1 cellular context compared by ENCODE assay signal in the genomic region with DNA sequence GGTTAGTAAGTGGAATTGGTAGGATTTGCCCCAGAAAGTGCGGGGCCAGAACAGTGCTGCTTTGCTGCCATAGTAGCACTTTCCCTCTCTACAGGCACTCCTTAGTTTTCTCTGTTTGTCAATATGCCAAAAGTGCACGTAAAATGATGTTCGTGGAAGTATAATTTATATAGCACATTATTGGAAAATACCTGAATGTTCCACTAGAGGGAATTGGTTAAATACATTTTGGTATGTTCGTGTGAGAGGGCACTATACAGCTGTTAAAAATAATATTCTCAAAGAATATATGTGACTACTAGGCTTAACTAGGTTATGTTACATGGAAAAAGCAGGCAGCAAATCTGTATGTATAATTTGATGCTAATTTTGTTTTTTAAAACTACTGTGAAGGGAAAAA.
TF ChIP-seq lines count a peak whose summit lies in the region.

No MANE protein-coding gene starts in this region.

TF ChIP-seq in SK-N-SH, 30 proteins besides CTCF, POLR2A, EP300 and RAD21 (continued from another document):
- TF ChIP-seq, protein P1, sequence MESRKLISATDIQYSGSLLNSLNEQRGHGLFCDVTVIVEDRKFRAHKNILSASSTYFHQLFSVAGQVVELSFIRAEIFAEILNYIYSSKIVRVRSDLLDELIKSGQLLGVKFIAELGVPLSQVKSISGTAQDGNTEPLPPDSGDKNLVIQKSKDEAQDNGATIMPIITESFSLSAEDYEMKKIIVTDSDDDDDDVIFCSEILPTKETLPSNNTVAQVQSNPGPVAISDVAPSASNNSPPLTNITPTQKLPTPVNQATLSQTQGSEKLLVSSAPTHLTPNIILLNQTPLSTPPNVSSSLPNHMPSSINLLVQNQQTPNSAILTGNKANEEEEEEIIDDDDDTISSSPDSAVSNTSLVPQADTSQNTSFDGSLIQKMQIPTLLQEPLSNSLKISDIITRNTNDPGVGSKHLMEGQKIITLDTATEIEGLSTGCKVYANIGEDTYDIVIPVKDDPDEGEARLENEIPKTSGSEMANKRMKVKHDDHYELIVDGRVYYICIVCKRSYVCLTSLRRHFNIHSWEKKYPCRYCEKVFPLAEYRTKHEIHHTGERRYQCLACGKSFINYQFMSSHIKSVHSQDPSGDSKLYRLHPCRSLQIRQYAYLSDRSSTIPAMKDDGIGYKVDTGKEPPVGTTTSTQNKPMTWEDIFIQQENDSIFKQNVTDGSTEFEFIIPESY (IDR thresholded peaks at IDR 0.05; ENCODE audit: borderline replicate concordance, low read depth), result no peak
- TF ChIP-seq NFIC (IDR thresholded peaks at IDR 0.05; ENCODE audit: borderline replicate concordance) (no peak), GATA2 (CRISPR knock-in tag; IDR thresholded peaks at IDR 0.05) (no peak), RXRA (IDR thresholded peaks at IDR 0.05; ENCODE audit: borderline replicate concordance, low read depth) (no peak), RCOR1 (IDR thresholded peaks at IDR 0.05; ENCODE audit: low read length) (no peak)
- TF ChIP-seq, protein P2, sequence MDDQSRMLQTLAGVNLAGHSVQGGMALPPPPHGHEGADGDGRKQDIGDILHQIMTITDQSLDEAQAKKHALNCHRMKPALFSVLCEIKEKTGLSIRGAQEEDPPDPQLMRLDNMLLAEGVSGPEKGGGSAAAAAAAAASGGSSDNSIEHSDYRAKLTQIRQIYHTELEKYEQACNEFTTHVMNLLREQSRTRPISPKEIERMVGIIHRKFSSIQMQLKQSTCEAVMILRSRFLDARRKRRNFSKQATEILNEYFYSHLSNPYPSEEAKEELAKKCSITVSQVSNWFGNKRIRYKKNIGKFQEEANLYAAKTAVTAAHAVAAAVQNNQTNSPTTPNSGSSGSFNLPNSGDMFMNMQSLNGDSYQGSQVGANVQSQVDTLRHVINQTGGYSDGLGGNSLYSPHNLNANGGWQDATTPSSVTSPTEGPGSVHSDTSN (IDR thresholded peaks at IDR 0.05), result no peak
- TF ChIP-seq, protein P3, sequence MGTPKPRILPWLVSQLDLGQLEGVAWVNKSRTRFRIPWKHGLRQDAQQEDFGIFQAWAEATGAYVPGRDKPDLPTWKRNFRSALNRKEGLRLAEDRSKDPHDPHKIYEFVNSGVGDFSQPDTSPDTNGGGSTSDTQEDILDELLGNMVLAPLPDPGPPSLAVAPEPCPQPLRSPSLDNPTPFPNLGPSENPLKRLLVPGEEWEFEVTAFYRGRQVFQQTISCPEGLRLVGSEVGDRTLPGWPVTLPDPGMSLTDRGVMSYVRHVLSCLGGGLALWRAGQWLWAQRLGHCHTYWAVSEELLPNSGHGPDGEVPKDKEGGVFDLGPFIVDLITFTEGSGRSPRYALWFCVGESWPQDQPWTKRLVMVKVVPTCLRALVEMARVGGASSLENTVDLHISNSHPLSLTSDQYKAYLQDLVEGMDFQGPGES (IDR thresholded peaks at IDR 0.05; ENCODE audit: low read depth, low read length), result no peak
TF ChIP-seq in SK-N-SH: peak in this region for 0.
